In the genomic region with DNA sequence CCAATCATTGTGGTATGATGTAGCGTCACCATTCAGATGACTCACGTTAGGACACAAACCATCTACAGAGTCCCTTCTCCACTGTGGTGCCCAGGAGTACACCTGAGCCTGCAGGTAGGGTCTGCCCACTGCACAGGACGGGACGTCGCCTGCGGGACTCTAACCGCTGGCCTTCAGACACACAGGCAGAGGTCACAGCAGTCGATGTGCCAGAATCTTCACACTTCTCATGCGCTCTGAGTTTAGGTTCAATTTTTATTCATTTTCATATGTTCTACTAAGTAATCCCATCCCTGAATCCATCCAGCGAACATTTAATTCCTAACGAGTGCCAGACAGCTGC, we compare ENCODE assay signal across 1 cellular context.
TF ChIP-seq lines count a peak whose summit lies in the region.

No MANE protein-coding gene starts in this region.

TF ChIP-seq in H1, 55 proteins besides CTCF, POLR2A, EP300 and RAD21 (continued from another document):
- TF ChIP-seq HDAC6 (IDR thresholded peaks at IDR 0.05; ENCODE audit: low read depth, low read length) (no peak), SRF (IDR thresholded peaks at IDR 0.05; ENCODE audit: low read depth, low read length) (no peak), SIN3A (conservative IDR thresholded peaks at IDR 0.05 in 1 of 2, IDR thresholded peaks at IDR 0.05 in 1 of 2; ENCODE audit: low read depth in 1 of 2, low read length in 2 of 2) (no peak), TEAD4 (IDR thresholded peaks at IDR 0.05; ENCODE audit: low read depth, low read length) (no peak), RBBP5 (IDR thresholded peaks at IDR 0.05; ENCODE audit: borderline replicate concordance, low read depth, low read length) (no peak), FOSL1 (IDR thresholded peaks at IDR 0.05; ENCODE audit: insufficient read depth, low read depth, low read length) (no peak), TCF12 (IDR thresholded peaks at IDR 0.05; ENCODE audit: low read depth, low read length) (no peak), HDAC2 (IDR thresholded peaks at IDR 0.05; ENCODE audit: borderline replicate concordance in 1 of 2, low read depth in 2 of 2, low read length in 2 of 2) (no peak), CHD7 (IDR thresholded peaks at IDR 0.05; ENCODE audit: insufficient replicate concordance, low read length) (no peak), CBX5 (IDR thresholded peaks at IDR 0.05; ENCODE audit: low read depth, low read length) (no peak), KDM4A (IDR thresholded peaks at IDR 0.05; ENCODE audit: low read depth, low read length, severe bottlenecking) (no peak), TAF7 (optimal IDR thresholded peaks at IDR 0.05; ENCODE audit: borderline replicate concordance, low read depth, low read length) (no peak), RXRA (IDR thresholded peaks at IDR 0.05; ENCODE audit: insufficient read depth, low read depth, low read length) (no peak), RFX5 (IDR thresholded peaks at IDR 0.05; ENCODE audit: borderline replicate concordance, low read depth, low read length) (no peak), JUND (IDR thresholded peaks at IDR 0.05; ENCODE audit: low read length) (no peak), E2F6 (IDR thresholded peaks at IDR 0.05) (no peak)
- TF ChIP-seq, protein P1, sequence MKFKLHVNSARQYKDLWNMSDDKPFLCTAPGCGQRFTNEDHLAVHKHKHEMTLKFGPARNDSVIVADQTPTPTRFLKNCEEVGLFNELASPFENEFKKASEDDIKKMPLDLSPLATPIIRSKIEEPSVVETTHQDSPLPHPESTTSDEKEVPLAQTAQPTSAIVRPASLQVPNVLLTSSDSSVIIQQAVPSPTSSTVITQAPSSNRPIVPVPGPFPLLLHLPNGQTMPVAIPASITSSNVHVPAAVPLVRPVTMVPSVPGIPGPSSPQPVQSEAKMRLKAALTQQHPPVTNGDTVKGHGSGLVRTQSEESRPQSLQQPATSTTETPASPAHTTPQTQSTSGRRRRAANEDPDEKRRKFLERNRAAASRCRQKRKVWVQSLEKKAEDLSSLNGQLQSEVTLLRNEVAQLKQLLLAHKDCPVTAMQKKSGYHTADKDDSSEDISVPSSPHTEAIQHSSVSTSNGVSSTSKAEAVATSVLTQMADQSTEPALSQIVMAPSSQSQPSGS (IDR thresholded peaks at IDR 0.05; ENCODE audit: low read length) = no peak
- TF ChIP-seq, protein P2, sequence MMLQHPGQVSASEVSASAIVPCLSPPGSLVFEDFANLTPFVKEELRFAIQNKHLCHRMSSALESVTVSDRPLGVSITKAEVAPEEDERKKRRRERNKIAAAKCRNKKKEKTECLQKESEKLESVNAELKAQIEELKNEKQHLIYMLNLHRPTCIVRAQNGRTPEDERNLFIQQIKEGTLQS (IDR thresholded peaks at IDR 0.05; ENCODE audit: insufficient read depth, low read depth, low read length) = no peak
